In genomic region chr10:35262436-35262835, GRCh38 we compare ENCODE assay signal across 28 cellular contexts.
"Had no signal": no experiment of that assay in that cellular context is flagged by ENCODE, and none has a peak within 500 bp of the region (broad histone marks: within the 10 kb centered on the region; RNA-seq: fewer than 3 reads in every experiment).

No MANE protein-coding gene starts in this region.

- H3K4me3 Mint-ChIP-seq: activated CD4-positive, alpha-beta memory T cell treated with anti-CD3 and anti-CD28 coated beads for 36 hours; activated CD4-positive, alpha-beta T cell treated with anti-CD3 and anti-CD28 coated beads, Interleukin-2, amount 10 ng/mL, durations not matched to agents 24 days and 14 days; activated T-cell treated with anti-CD3 and anti-CD28 coated beads, Interleukin-2, amount 50 U/mL, for 24 hours; brain; effector memory CD8-positive, alpha-beta T cell; nephron; T-helper 17 cell; type B pancreatic cell had no signal

- ATAC-seq: activated naive CD4-positive, alpha-beta T cell treated with anti-CD3 and anti-CD28 coated beads, Interleukin-2, amount 50 U/mL, for 72 hours; effector memory CD8-positive, alpha-beta T cell; esophagus mucosa; sciatic nerve; stimulated activated naive CD8-positive, alpha-beta T cell treated with anti-CD3 and anti-CD28 coated beads, Interleukin-15, Interleukin-2, amounts not matched to agents 100 U/mL and 50 U/mL, for 24 hours; T-helper 17 cell had no signal

- H3K4me3 ChIP-seq: left ventricle myocardium inferior, lung, skin epidermis, thoracic aorta, uterus had no signal

- H3K9me3 ChIP-seq: uterus had no signal

- H3K36me3 ChIP-seq: left ventricle myocardium inferior, thoracic aorta, uterus had no signal

- DNase-seq: activated CD4-positive, alpha-beta memory T cell treated with anti-CD3 and anti-CD28 coated beads for 36 hours; activated CD4-positive, alpha-beta T cell treated with anti-CD3 and anti-CD28 coated beads, Interleukin-2, amount 10 ng/mL, durations not matched to agents 24 days and 14 days; activated CD4-positive, CD25-positive, alpha-beta regulatory T cell treated with anti-CD3 and anti-CD28 coated beads, Interleukin-2, amount 50 U/mL, for 72 hours; activated CD8-positive, alpha-beta memory T cell treated with anti-CD3 and anti-CD28 coated beads, Interleukin-2, amount 50 U/mL, for 48 hours; activated T-cell treated with anti-CD3 and anti-CD28 coated beads, Interleukin-2, amount 50 U/mL, for 24 hours; anterior cingulate cortex; caudate nucleus; cortex of kidney; effector memory CD8-positive, alpha-beta T cell; glutamatergic neuron; left ventricle myocardium inferior; retina; stimulated activated CD4-positive, alpha-beta T cell treated with anti-CD3 and anti-CD28 coated beads, Interleukin-12 subunit alpha, Interleukin-12 subunit beta, amount 100 ng/mL, for 4 hours; stimulated activated CD4-positive, alpha-beta T cell treated with anti-CD3 and anti-CD28 coated beads, Interleukin-4, amount 100 ng/mL, for 1 hour; stimulated activated naive CD8-positive, alpha-beta T cell treated with anti-CD3 and anti-CD28 coated beads, Interleukin-15, Interleukin-2, amounts not matched to agents 100 U/mL and 50 U/mL, for 24 hours; T-helper 17 cell; T1000; uterus had no signal

- H3K27ac Mint-ChIP-seq: activated CD4-positive, alpha-beta memory T cell treated with anti-CD3 and anti-CD28 coated beads for 36 hours; activated CD4-positive, alpha-beta T cell treated with anti-CD3 and anti-CD28 coated beads, Interleukin-2, amount 10 ng/mL, durations not matched to agents 24 days and 14 days; activated naive CD4-positive, alpha-beta T cell treated with anti-CD3 and anti-CD28 coated beads, Interleukin-2, amount 50 U/mL, for 72 hours; activated T-cell treated with anti-CD3 and anti-CD28 coated beads, Interleukin-2, amount 50 U/mL, for 24 hours; activated T-helper 2 cell treated with anti-CD3 and anti-CD28 coated beads, Interferon-gamma antibody, Interleukin-2, Interleukin-4, amounts not matched to agents 10 μg/mL and 5 μg/mL and 100 μg/mL, durations not matched to agents 14 hours and 24 hours and 36 hours; brain; effector memory CD8-positive, alpha-beta T cell; nephron; T-helper 17 cell; type B pancreatic cell had no signal

- H3K36me3 Mint-ChIP-seq: activated CD4-positive, alpha-beta memory T cell treated with anti-CD3 and anti-CD28 coated beads for 36 hours; brain; type B pancreatic cell had no signal

- H3K4me1 Mint-ChIP-seq: T-helper 17 cell had no signal

- H3K27me3 ChIP-seq: uterus had no signal

- H3K4me1 ChIP-seq: left ventricle myocardium inferior, uterus had no signal

- H3K27ac ChIP-seq: left ventricle myocardium inferior, skin epidermis, thoracic aorta, uterus had no signal

- H3K27me3 Mint-ChIP-seq: activated CD4-positive, alpha-beta memory T cell treated with anti-CD3 and anti-CD28 coated beads for 36 hours; brain; T-helper 17 cell; type B pancreatic cell had no signal
